In genomic region chr12:19946549-19946948, GRCh38 we compare ENCODE assay signal across 13 cellular contexts.
DNase-seq lines count a peak whose midpoint lies in the region; ATAC-seq, FAIRE-seq and TF ChIP-seq lines count a peak whose summit lies in the region.
"Had no signal": no experiment of that assay in that cellular context is flagged by ENCODE, and none has a peak within 500 bp of the region (broad histone marks: within the 10 kb centered on the region; RNA-seq: fewer than 3 reads in every experiment).

No MANE protein-coding gene starts in this region.

- no peak overlapping the region for H3K27ac Mint-ChIP-seq in endodermal cell
- H3K27ac Mint-ChIP-seq: immature natural killer cell; stimulated activated naive B cell treated with anti-CD40 and anti-IgM and Interleukin-4, amounts not matched to agents 10 μg/mL and 1 μg/mL and 100 μg/mL, for 72 hours had no signal

- H3K36me3 Mint-ChIP-seq in endodermal cell (ENCODE audit: low read depth): no peaks in the 10 kb centered on the region
- H3K36me3 Mint-ChIP-seq: immature natural killer cell; stimulated activated naive B cell treated with anti-CD40 and anti-IgM and Interleukin-4, amounts not matched to agents 10 μg/mL and 1 μg/mL and 100 μg/mL, for 72 hours had no signal

- H3K4me3 ChIP-seq in fibroblast of mammary gland (ENCODE audit: control insufficient read depth, low read depth, low read length) (no peak overlapping the region), small intestine (ENCODE audit: low read depth in 1 of 2, low read length in 2 of 2) (no peak overlapping the region), endodermal cell (ENCODE audit: low read length) (no peak overlapping the region)
- H3K4me3 ChIP-seq: body of pancreas, PC-9 had no signal

- H3K4me3 Mint-ChIP-seq in endodermal cell: no peak overlapping the region
- H3K4me3 Mint-ChIP-seq: immature natural killer cell; stimulated activated naive B cell treated with anti-CD40 and anti-IgM and Interleukin-4, amounts not matched to agents 10 μg/mL and 1 μg/mL and 100 μg/mL, for 72 hours had no signal

- peaks cover 8% of the 10 kb centered on the region for H3K9me3 Mint-ChIP-seq in endodermal cell
- H3K9me3 Mint-ChIP-seq: stimulated activated naive B cell treated with anti-CD40 and anti-IgM and Interleukin-4, amounts not matched to agents 10 μg/mL and 1 μg/mL and 100 μg/mL, for 72 hours had no signal

- H3K4me1 ChIP-seq in small intestine (ENCODE audit: control insufficient read depth in 2 of 2, insufficient read depth in 1 of 2, low read depth in 1 of 2, low read length in 1 of 2) (no peaks in the 10 kb centered on the region), endodermal cell (ENCODE audit: control insufficient read depth, insufficient read depth, low read length) (no peaks in the 10 kb centered on the region)
- H3K4me1 ChIP-seq: body of pancreas had no signal

- peaks cover 2% of the 10 kb centered on the region for H3K27me3 Mint-ChIP-seq in endodermal cell (ENCODE audit: insufficient read depth)
- H3K27me3 Mint-ChIP-seq: stimulated activated naive B cell treated with anti-CD40 and anti-IgM and Interleukin-4, amounts not matched to agents 10 μg/mL and 1 μg/mL and 100 μg/mL, for 72 hours had no signal

- FAIRE-seq in RCC 7860 (lab: Jason Lieb, UNC) (peak; percentile 24), small intestine (lab: Jason Lieb, UNC) (no peak)

- DNase-seq in ELR (ENCODE audit: low read depth) (peak; percentile 78), RCC 7860 (ENCODE audit: low spot score) (peak; percentile 72), fibroblast of mammary gland (ENCODE audit: low read depth) (peak; percentile 98), renal cortical epithelial cell (ENCODE audit: low read depth) (peak; percentile 67), small intestine (no peak), endodermal cell (no peak)
- DNase-seq in stimulated activated CD8-positive, alpha-beta memory T cell treated with anti-CD3 and anti-CD28 coated beads, Interleukin-4, amount 100 ng/mL, for 48 hours: no peak
- DNase-seq: activated CD8-positive, alpha-beta memory T cell treated with anti-CD3 and anti-CD28 coated beads for 24 hours; body of pancreas; immature natural killer cell; PC-9; stimulated activated naive B cell treated with anti-CD40 and anti-IgM and Interleukin-4, amounts not matched to agents 10 μg/mL and 1 μg/mL and 100 μg/mL, for 72 hours had no signal

- H3K4me1 Mint-ChIP-seq in endodermal cell: peaks cover 22% of the 10 kb centered on the region
- H3K4me1 Mint-ChIP-seq: immature natural killer cell; stimulated activated naive B cell treated with anti-CD40 and anti-IgM and Interleukin-4, amounts not matched to agents 10 μg/mL and 1 μg/mL and 100 μg/mL, for 72 hours had no signal

- no peak overlapping the region for H3K9ac ChIP-seq in endodermal cell (ENCODE audit: extremely low read depth, low read length, poor library complexity, severe bottlenecking)

- no peak overlapping the region for H3K27ac ChIP-seq in small intestine (ENCODE audit: low read depth in 1 of 2, low read length in 1 of 2)
- no peak overlapping the region for H3K27ac ChIP-seq in endodermal cell (ENCODE audit: low read depth, low read length)
- H3K27ac ChIP-seq: body of pancreas, PC-9 had no signal

- no peak for ATAC-seq in GM19351 (IDR thresholded peaks at IDR 0.05; ENCODE audit: unreplicated experiment)
- ATAC-seq: body of pancreas; stimulated activated naive B cell treated with anti-CD40 and anti-IgM and Interleukin-4, amounts not matched to agents 10 μg/mL and 1 μg/mL and 100 μg/mL, for 72 hours had no signal

- H3K9me3 ChIP-seq in small intestine (ENCODE audit: control insufficient read depth, low read depth) (no peaks in the 10 kb centered on the region), endodermal cell (ENCODE audit: control insufficient read depth, low read length) (peaks cover 8% of the 10 kb centered on the region)
- H3K9me3 ChIP-seq: body of pancreas had no signal

- no peaks in the 10 kb centered on the region for H3K27me3 ChIP-seq in small intestine (ENCODE audit: control insufficient read depth in 2 of 2, insufficient read depth in 2 of 2, low read length in 2 of 2)
- H3K27me3 ChIP-seq in endodermal cell (ENCODE audit: control insufficient read depth, insufficient read depth, low read length, poor library complexity, severe bottlenecking): no peaks in the 10 kb centered on the region
- H3K27me3 ChIP-seq: body of pancreas had no signal

- WGBS in small intestine, 3 donors: 79 to 92% (median 90%) methylated on average over 5 of the region's 5 CpGs
- 93 to 95% methylated on average over 4 to 5 of the region's 5 CpGs for WGBS in endodermal cell (ENCODE audit: insufficient coverage in 1 of 2, insufficient read length in 1 of 2), 2 experiments

- TF ChIP-seq CTCF in fibroblast of mammary gland (conservative IDR thresholded peaks at IDR 0.05; ENCODE audit: control insufficient read depth, insufficient read depth, low read depth, low read length) (no peak), endodermal cell (conservative IDR thresholded peaks at IDR 0.05) (no peak)

- H3K36me3 ChIP-seq in small intestine (ENCODE audit: control insufficient read depth in 2 of 2, insufficient read depth in 2 of 2, low read length in 2 of 2) (no peaks in the 10 kb centered on the region), endodermal cell (ENCODE audit: control insufficient read depth, insufficient read depth, low read length) (no peaks in the 10 kb centered on the region)

Comparison
In these comparisons a context has a peak if more than half of its experiments do, and no peak if none do; other contexts are left out.
1. DNase-seq: peak in ELR (single experiment), RCC 7860 (single experiment), fibroblast of mammary gland (single experiment) and renal cortical epithelial cell (single experiment); none in stimulated activated CD8-positive, alpha-beta memory T cell treated with anti-CD3 and anti-CD28 coated beads, Interleukin-4, amount 100 ng/mL, for 48 hours (single experiment), small intestine (single experiment) and endodermal cell (single experiment).